29 cellular contexts compared by ENCODE assay signal in the genomic region with DNA sequence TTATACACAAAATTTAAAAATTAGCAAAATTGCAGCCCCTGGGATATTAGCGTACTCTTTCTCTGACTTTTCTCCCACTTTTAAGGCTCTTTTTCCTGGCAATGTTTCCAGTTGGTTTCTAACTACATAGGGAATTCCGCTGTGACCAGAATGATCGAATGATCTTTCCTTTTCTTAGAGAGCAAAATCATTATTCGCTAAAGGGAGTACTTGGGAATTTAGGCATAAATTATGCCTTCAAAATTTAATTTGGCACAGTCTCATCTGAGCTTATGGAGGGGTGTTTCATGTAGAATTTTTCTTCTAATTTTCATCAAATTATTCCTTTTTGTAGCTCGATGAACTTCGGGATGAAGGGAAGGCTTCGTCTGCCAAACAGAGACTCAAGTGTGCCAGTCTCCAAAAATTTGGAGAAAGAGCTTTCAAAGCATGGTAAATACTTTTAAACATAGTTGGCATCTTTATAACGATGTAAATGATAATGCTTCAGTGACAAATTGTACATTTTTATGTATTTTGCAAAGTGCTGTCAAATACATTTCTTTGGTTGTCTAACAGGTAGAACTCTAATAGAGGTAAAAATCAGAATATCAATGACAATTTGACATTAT. TPM values are rescaled to one million over a fixed set of nuclear protein-coding genes. Genes with fewer than 3 reads are reported as not detected.
DNase-seq lines count a peak whose midpoint lies in the region; ATAC-seq, FAIRE-seq and TF ChIP-seq lines count a peak whose summit lies in the region.
"Had no signal": no experiment of that assay in that cellular context is flagged by ENCODE, and none has a peak within 500 bp of the region (broad histone marks: within the 10 kb centered on the region; RNA-seq: fewer than 3 reads in every experiment).

No MANE protein-coding gene starts in this region.

- no peak overlapping the region for H2AFZ ChIP-seq in HepG2 (ENCODE audit: low read length)

- CTCF ChIA-PET in HepG2 (lab: Yijun Ruan, JAX; ENCODE audit: low intra/inter-chr PET ratio, low total read pairs), result interaction anchor here (1.4 to 1.5 kb wide), 2 partner anchors 36 to 68 kb away, joined by 3 to 6 read pairs; no protein-coding TSS in a partner anchor

- TF ChIP-seq POLR2A in HepG2 (IDR thresholded peaks at IDR 0.05; ENCODE audit: insufficient read depth in 1 of 2, low read depth in 2 of 2, low read length in 2 of 2) (peak in 1 of 2 experiments; percentile 9; a peak in 2 of 4 replicates), right lobe of liver (IDR thresholded peaks at IDR 0.05) (peak; percentile 26)

- H3K79me2 ChIP-seq in HepG2 (ENCODE audit: insufficient read depth, low read length), result peaks cover 92% of the 10 kb centered on the region

- H3K27me3 ChIP-seq in HepG2 (ENCODE audit: control insufficient read depth in 1 of 2, insufficient read depth in 2 of 2, low read length in 2 of 2), result no peaks in the 10 kb centered on the region
- H3K27me3 ChIP-seq in right lobe of liver, result no peaks in the 10 kb centered on the region
- peaks cover 0 to 5% (median 0%) of the 10 kb centered on the region in 7 donors for H3K27me3 ChIP-seq in heart right ventricle
- H3K27me3 ChIP-seq in colonic mucosa, result no peaks in the 10 kb centered on the region
- H3K27me3 ChIP-seq: BLaER1 had no signal

- intact Hi-C loops in HepG2 (cut with micrococcal nuclease; ENCODE audit: unreplicated experiment) (loop anchor here (5.0 kb wide), 1 partner anchor 37 kb away; no protein-coding TSS in a partner anchor), right lobe of liver (cut with DNase I) (loop anchor here in 1 of 2 donors (10.0 kb wide), 1 partner anchor 65 kb away; no protein-coding TSS in a partner anchor), heart right ventricle (cut with DNase I) (no loop called here), colonic mucosa (cut with DNase I) (no loop called here)

- TF ChIP-seq RAD21 in HepG2 (CRISPR knock-in tag; IDR thresholded peaks at IDR 0.05), result no peak

- H3K4me1 ChIP-seq in HepG2 (ENCODE audit: insufficient read depth, low read length), result peaks cover 65% of the 10 kb centered on the region
- H3K4me1 ChIP-seq in right lobe of liver, result peaks cover 0 to 11% (median 0%) of the 10 kb centered on the region in 4 donors
- H3K4me1 ChIP-seq in heart right ventricle, result no peaks in the 10 kb centered on the region
- no peaks in the 10 kb centered on the region for H3K4me1 ChIP-seq in colonic mucosa
- H3K4me1 ChIP-seq: BE2C, BLaER1 had no signal

- 21% methylated on average over 8 of the region's 8 CpGs for WGBS in HepG2 (ENCODE audit: low lambda C conversion rate)
- 22% methylated on average over 8 of the region's 8 CpGs for WGBS in right lobe of liver (ENCODE audit: insufficient coverage, low coverage, low lambda C conversion rate, missing lambda C conversion rate)
- WGBS in heart right ventricle, 2 donors, result 83 to 88% methylated on average over 8 of the region's 8 CpGs

- H3K4me3 ChIP-seq in HepG2 (replicated peaks in 1 of 3; ENCODE audit: insufficient read depth in 1 of 3, low read depth in 2 of 3, low read length in 3 of 3), result peak overlapping the region; percentile 68 to 86 (median 71); a peak in 5 of 6 replicates
- peak overlapping the region in 2 of 3 donors; percentile 52 to 68 for H3K4me3 ChIP-seq in right lobe of liver
- H3K4me3 ChIP-seq in heart right ventricle, result no peak overlapping the region
- H3K4me3 ChIP-seq in colonic mucosa, result no peak overlapping the region
- H3K4me3 ChIP-seq: BLaER1 had no signal

- H4K20me1 ChIP-seq in HepG2 (ENCODE audit: insufficient read depth, low read length), result peaks cover 11% of the 10 kb centered on the region; the same call in 1 of the 2 replicates
- H4K20me1 ChIP-seq: BLaER1 had no signal

- H3K27ac ChIP-seq in HepG2 (ENCODE audit: extremely low read length, insufficient read depth, low read length) (peak overlapping the region; percentile 89), right lobe of liver (peak overlapping the region in 2 of 3 donors; percentile 33), heart right ventricle (no peak overlapping the region), colonic mucosa (no peak overlapping the region)
- H3K27ac ChIP-seq: BLaER1 had no signal

- H3K9me3 ChIP-seq in HepG2 (ENCODE audit: low read length) (no peaks in the 10 kb centered on the region), right lobe of liver (no peaks in the 10 kb centered on the region), heart right ventricle (no peaks in the 10 kb centered on the region), colonic mucosa (no peaks in the 10 kb centered on the region)
- H3K9me3 ChIP-seq: BE2C, BLaER1 had no signal

- H3K4me2 ChIP-seq in HepG2 (ENCODE audit: low read depth, low read length), result peak overlapping the region; percentile 77
- H3K4me2 ChIP-seq: BLaER1 had no signal

- TF ChIP-seq CTCF in HepG2 (CRISPR knock-in tag; IDR thresholded peaks at IDR 0.05), result no peak
- no peak for TF ChIP-seq CTCF in right lobe of liver (IDR thresholded peaks at IDR 0.05)
- no peak for TF ChIP-seq CTCF in heart right ventricle (IDR thresholded peaks at IDR 0.05)
- TF ChIP-seq CTCF in colonic mucosa (IDR thresholded peaks at IDR 0.05), result no peak

- H3K36me3 ChIP-seq in HepG2 (replicated peaks in 1 of 2; ENCODE audit: control insufficient read depth in 1 of 2, insufficient read depth in 2 of 2, low read length in 2 of 2) (peaks cover 7 to 54% of the 10 kb centered on the region in 2 experiments), right lobe of liver (peaks cover 0 to 100% (median 47%) of the 10 kb centered on the region in 4 donors), heart right ventricle (no peaks in the 10 kb centered on the region), colonic mucosa (no peaks in the 10 kb centered on the region)
- H3K36me3 ChIP-seq: BE2C, BLaER1 had no signal

- BruUV-seq in HepG2 (replicated peaks; lab: Mats Ljungman, UMichigan), result no TSS peak

- TF ChIP-seq EP300 in HepG2 (IDR thresholded peaks at IDR 0.05; ENCODE audit: low read depth in 2 of 2, low read length in 2 of 2), result no peak
- TF ChIP-seq EP300 in HepG2 (CRISPR knock-in tag; IDR thresholded peaks at IDR 0.05; ENCODE audit: borderline replicate concordance), result no peak

- POLR2A ChIA-PET in HepG2 (lab: Yijun Ruan, JAX), result interaction anchor here (0.6 to 2.0 kb wide), 5 partner anchors 9 to 65 kb away, joined by 3 to 5 read pairs (median 3); no protein-coding TSS in a partner anchor

- H3K9ac ChIP-seq in HepG2 (ENCODE audit: insufficient read depth, low read depth, low read length) (peak overlapping the region; percentile 92), colonic mucosa (ENCODE audit: low read depth in 2 of 2, low read length in 2 of 2) (no peak overlapping the region)
- H3K9ac ChIP-seq: BLaER1 had no signal

- ATAC-seq in HepG2 (no peak), right lobe of liver (no peak), HG03039 (IDR thresholded peaks at IDR 0.05; ENCODE audit: unreplicated experiment) (no peak), heart right ventricle (no peak)

- FAIRE-seq in HepG2 (lab: Jason Lieb, UNC), result no peak
- FAIRE-seq: A204.1, GM12891, GM19239 had no signal

- in situ Hi-C loops in HepG2 (cut with HindIII; ENCODE audit: extremely low pct_ligation_motif_present, low pct_unique_long_range_greater_than_20kb), result loop anchor here (5.0 kb wide), 1 partner anchor 68 kb away; no protein-coding TSS in a partner anchor

- DNase-seq in HepG2 (ENCODE audit: low spot score), result no peak
- no peak for DNase-seq in right lobe of liver
- DNase-seq in heart right ventricle, result no peak
- DNase-seq in colonic mucosa, result no peak
- DNase-seq: 8988T; ACHN; BE2C; C1 segment of cervical spinal cord; CD4-positive, alpha-beta memory T cell; CD4-positive, CD25-positive, alpha-beta regulatory T cell; CD8-positive, alpha-beta memory T cell; COR-L47; DMS 273 treated with DMSO at 0.1 percent for 48 hours; DMS153; DMS53; DMS79; DND-41; EL; GF-D8 had no signal

RNA-seq across cellular contexts. Expression of a gene that starts 6.0 kb away (rescaled TPM):
- 10,101 and 22,625 TPM in 2 replicates for total RNA-seq in HepG2 (2016; rRNA removed; fragmentation: Illumina TruSeq; extraction: Trizol)
- total RNA-seq in HepG2 (2016; cell fraction: cytosol; rRNA removed; fragmentation: Illumina TruSeq; extraction: Trizol; ENCODE audit: low read depth), result 1,763 and 1,983 TPM in 2 replicates
- 10,071 and 21,691 TPM in 2 replicates for total RNA-seq in HepG2 (2016; cell fraction: insoluble cytoplasmic fraction; rRNA removed; fragmentation: Illumina TruSeq; extraction: Trizol)
- 2,665 and 3,098 TPM in 2 replicates for total RNA-seq in HepG2 (2016; cell fraction: membrane; rRNA removed; fragmentation: Illumina TruSeq; extraction: Trizol)
- 14,455 and 17,797 TPM in 2 replicates for total RNA-seq in HepG2 (2016; cell fraction: nucleus; rRNA removed; fragmentation: Illumina TruSeq; extraction: Trizol)
- polyA plus RNA-seq in HepG2 (2011; rRNA removed), result 22,205 and 22,259 TPM in 2 replicates
- polyA plus RNA-seq in HepG2 (2011; cell fraction: cytosol; rRNA removed), result 10,343 and 19,758 TPM in 2 replicates
- polyA plus RNA-seq in HepG2 (2011; cell fraction: nucleus; rRNA removed), result 4,838 and 7,133 TPM in 2 replicates
- 30,113 and 41,157 TPM in 2 replicates for polyA plus RNA-seq in HepG2 (2012)
- polyA plus RNA-seq in HepG2 (2016; cell fraction: cytosol; fragmentation: Illumina TruSeq; extraction: Trizol; ENCODE audit: low read depth), result 1,641 and 1,730 TPM in 2 replicates
- 9,271 and 9,564 TPM in 2 replicates for polyA plus RNA-seq in HepG2 (2016; cell fraction: insoluble cytoplasmic fraction; fragmentation: Illumina TruSeq; extraction: Trizol; ENCODE audit: low read depth)
- 1,898 and 2,256 TPM in 2 replicates for polyA plus RNA-seq in HepG2 (2016; cell fraction: membrane; fragmentation: Illumina TruSeq; extraction: Trizol; ENCODE audit: low read depth)
- 21,168 and 22,798 TPM in 2 replicates for polyA plus RNA-seq in HepG2 (2016; cell fraction: nucleus; fragmentation: Illumina TruSeq; extraction: Trizol; ENCODE audit: insufficient read depth, low read depth)
- 2.4 and 3,693 TPM in 2 replicates for polyA minus RNA-seq in HepG2 (2011; rRNA and poly(A)+ RNA removed; ENCODE audit: low replicate concordance)
- 6,095 and 10,549 TPM in 2 replicates for polyA minus RNA-seq in HepG2 (2011; cell fraction: cytosol; rRNA and poly(A)+ RNA removed)
- 3,995 and 8,747 TPM in 2 replicates for polyA minus RNA-seq in HepG2 (2011; cell fraction: nucleus; rRNA and poly(A)+ RNA removed)
- total RNA-seq in right lobe of liver, result over 10,000 TPM; 46,361 to 117,834 (median 75,397) TPM
- total RNA-seq in heart right ventricle, result 1 to 10 TPM in 1 of 10 donors, under 1 TPM in 3, not detected in 6; 0.36 to 2.4 (median 0.71) TPM
- under 1 TPM in 1 of 2 donors, not detected in 1; 0.06 TPM for polyA plus RNA-seq in heart right ventricle
- total RNA-seq in colonic mucosa, result 10 to 100 TPM in 1 of 2 donors, 1 to 10 TPM in 1; 3.2 to 65.4 TPM
- total RNA-seq: A673; CD4-positive, alpha-beta memory T cell; CD4-positive, CD25-positive, alpha-beta regulatory T cell; CD8-positive, alpha-beta memory T cell; Daoy; G401 had no signal
- polyA plus RNA-seq: AG04450; CD14-positive monocyte; CD4-positive, alpha-beta memory T cell; CD4-positive, CD25-positive, alpha-beta regulatory T cell; CD8-positive, alpha-beta memory T cell had no signal

RNA-seq across cellular contexts. Expression of a gene that starts 25.9 kb away (rescaled TPM):
- total RNA-seq in HepG2 (2016; rRNA removed; fragmentation: Illumina TruSeq; extraction: Trizol) (4,406 and 9,434 TPM in 2 replicates), right lobe of liver (1 to 10 TPM in 4 of 6 experiments, under 1 TPM in 1, not detected in 1; 0.78 to 3.8 (median 3.4) TPM), heart right ventricle (not detected), colonic mucosa (1 to 10 TPM in 1 of 2 donors, under 1 TPM in 1; 0.48 to 4.6 TPM)
- 859 and 984 TPM in 2 replicates for total RNA-seq in HepG2 (2016; cell fraction: cytosol; rRNA removed; fragmentation: Illumina TruSeq; extraction: Trizol; ENCODE audit: low read depth)
- 4,328 and 8,879 TPM in 2 replicates for total RNA-seq in HepG2 (2016; cell fraction: insoluble cytoplasmic fraction; rRNA removed; fragmentation: Illumina TruSeq; extraction: Trizol)
- total RNA-seq in HepG2 (2016; cell fraction: membrane; rRNA removed; fragmentation: Illumina TruSeq; extraction: Trizol), result 1,470 and 1,653 TPM in 2 replicates
- total RNA-seq in HepG2 (2016; cell fraction: nucleus; rRNA removed; fragmentation: Illumina TruSeq; extraction: Trizol), result 6,106 and 7,724 TPM in 2 replicates
- polyA plus RNA-seq in HepG2 (2011; rRNA removed) (12,657 and 13,105 TPM in 2 replicates), heart right ventricle (not detected)
- polyA plus RNA-seq in HepG2 (2011; cell fraction: cytosol; rRNA removed), result 10,032 and 12,863 TPM in 2 replicates
- 3,859 and 4,411 TPM in 2 replicates for polyA plus RNA-seq in HepG2 (2011; cell fraction: nucleus; rRNA removed)
- 15,767 and 21,683 TPM in 2 replicates for polyA plus RNA-seq in HepG2 (2012)
- 881 and 929 TPM in 2 replicates for polyA plus RNA-seq in HepG2 (2016; cell fraction: cytosol; fragmentation: Illumina TruSeq; extraction: Trizol; ENCODE audit: low read depth)
- 4,042 and 4,098 TPM in 2 replicates for polyA plus RNA-seq in HepG2 (2016; cell fraction: insoluble cytoplasmic fraction; fragmentation: Illumina TruSeq; extraction: Trizol; ENCODE audit: low read depth)
- 1,126 and 1,308 TPM in 2 replicates for polyA plus RNA-seq in HepG2 (2016; cell fraction: membrane; fragmentation: Illumina TruSeq; extraction: Trizol; ENCODE audit: low read depth)
- polyA plus RNA-seq in HepG2 (2016; cell fraction: nucleus; fragmentation: Illumina TruSeq; extraction: Trizol; ENCODE audit: insufficient read depth, low read depth), result 10,518 and 11,638 TPM in 2 replicates
- 1.4 and 2,561 TPM in 2 replicates for polyA minus RNA-seq in HepG2 (2011; rRNA and poly(A)+ RNA removed; ENCODE audit: low replicate concordance)
- polyA minus RNA-seq in HepG2 (2011; cell fraction: cytosol; rRNA and poly(A)+ RNA removed), result 2,774 and 4,050 TPM in 2 replicates
- 1,510 and 2,631 TPM in 2 replicates for polyA minus RNA-seq in HepG2 (2011; cell fraction: nucleus; rRNA and poly(A)+ RNA removed)
- total RNA-seq: A673; CD4-positive, alpha-beta memory T cell; CD4-positive, CD25-positive, alpha-beta regulatory T cell; CD8-positive, alpha-beta memory T cell; G401 had no signal
- polyA plus RNA-seq: CD14-positive monocyte; CD4-positive, alpha-beta memory T cell; CD4-positive, CD25-positive, alpha-beta regulatory T cell; CD8-positive, alpha-beta memory T cell had no signal

Comparison
In these comparisons a context has a peak if more than half of its experiments do, and no peak if none do; other contexts are left out.
1. RNA of a gene that starts 25.9 kb away (total RNA-seq): 859 to 9,434 TPM in HepG2; 0.48 to 4.6 TPM in colonic mucosa, 0.78 to 3.8 TPM in right lobe of liver and not detected in heart right ventricle; every median in the first group is over 100 times any median in the second.
2. H3K27ac ChIP-seq: peak in HepG2 (single experiment) and right lobe of liver (2 of 3); none in heart right ventricle (0 of 10) and colonic mucosa (single experiment).
3. H3K4me3 ChIP-seq: peak in HepG2 (3 of 3) and right lobe of liver (2 of 3); none in heart right ventricle (0 of 10) and colonic mucosa (single experiment).
4. RNA of a gene that starts 6.0 kb away (total RNA-seq): 46,361 to 117,834 TPM in right lobe of liver and 1,763 to 22,625 TPM in HepG2; 3.2 to 65.4 TPM in colonic mucosa and 0.36 to 2.4 TPM in heart right ventricle; every median in the first group is over 10 times any median in the second.